In genomic region chr2:128421286-128421685, GRCh38 we compare ENCODE assay signal across 1 cellular context.
TF ChIP-seq lines count a peak whose summit lies in the region.

No MANE protein-coding gene starts in this region.

TF ChIP-seq in WTC11, 78 proteins besides CTCF, POLR2A, EP300 and RAD21 (continued from another document):
- TF ChIP-seq E2F1 (CRISPR knock-in tag; IDR thresholded peaks at IDR 0.05) = no peak
- TF ChIP-seq ESRRA (CRISPR knock-in tag; IDR thresholded peaks at IDR 0.05; ENCODE audit: borderline replicate concordance) = no peak
- TF ChIP-seq NFYB (CRISPR knock-in tag; conservative IDR thresholded peaks at IDR 0.05; ENCODE audit: low read depth) = no peak
- no peak for TF ChIP-seq HMGA2 (CRISPR knock-in tag; IDR thresholded peaks at IDR 0.05)
- no peak for TF ChIP-seq IRF2 (CRISPR knock-in tag; IDR thresholded peaks at IDR 0.05; ENCODE audit: borderline replicate concordance, low read depth)
- no peak for TF ChIP-seq GABPB1 (CRISPR knock-in tag; IDR thresholded peaks at IDR 0.05)
- TF ChIP-seq, protein P1, sequence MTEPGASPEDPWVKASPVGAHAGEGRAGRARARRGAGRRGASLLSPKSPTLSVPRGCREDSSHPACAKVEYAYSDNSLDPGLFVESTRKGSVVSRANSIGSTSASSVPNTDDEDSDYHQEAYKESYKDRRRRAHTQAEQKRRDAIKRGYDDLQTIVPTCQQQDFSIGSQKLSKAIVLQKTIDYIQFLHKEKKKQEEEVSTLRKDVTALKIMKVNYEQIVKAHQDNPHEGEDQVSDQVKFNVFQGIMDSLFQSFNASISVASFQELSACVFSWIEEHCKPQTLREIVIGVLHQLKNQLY (CRISPR knock-in tag; IDR thresholded peaks at IDR 0.05) = no peak
- TF ChIP-seq ETV6 (CRISPR knock-in tag; IDR thresholded peaks at IDR 0.05) = no peak
TF ChIP-seq in WTC11: peak in this region for 0.
